Comparison of ENCODE assay signal across 9 cellular contexts in genomic region chr11:77776455-77776854, GRCh38. TPM values are rescaled to one million over a fixed set of nuclear protein-coding genes. Genes with fewer than 3 reads are reported as not detected.
DNase-seq lines count a peak whose midpoint lies in the region; TF ChIP-seq lines count a peak whose summit lies in the region.
"Had no signal": no experiment of that assay in that cellular context is flagged by ENCODE, and none has a peak within 500 bp of the region (broad histone marks: within the 10 kb centered on the region; RNA-seq: fewer than 3 reads in every experiment).

No MANE protein-coding gene starts in this region.

- TF ChIP-seq POLR2A in uterus (IDR thresholded peaks at IDR 0.05) = no peak

- peak; percentile 33 to 46 for DNase-seq in AML-193 (lab: John Stamatoyannopoulos, UW)
- DNase-seq in GM13977 (ENCODE audit: low spot score) = no peak
- DNase-seq in OCI-M1 (lab: John Stamatoyannopoulos, UW) = peak; percentile 88
- peak; percentile 18 for DNase-seq in fibroblast of the aortic adventitia (ENCODE audit: low read depth)
- no peak for DNase-seq in uterus
- DNase-seq in cerebellar nuclear complex (lab: John Stamatoyannopoulos, UW) = no peak
- no peak for DNase-seq in inferior parietal cortex (ENCODE audit: extremely low spot score)
- DNase-seq in DMS79 treated with DMSO at 0.1 percent for 48 hours (lab: John Stamatoyannopoulos, UW) = no peak
- DNase-seq: amniotic stem cell had no signal

- H3K4me1 ChIP-seq in uterus = no peaks in the 10 kb centered on the region

- H3K27ac ChIP-seq in uterus = no peak overlapping the region

- peak; percentile 42 for TF ChIP-seq CTCF in GM13977 (IDR thresholded peaks at IDR 0.05; ENCODE audit: extremely low read depth, insufficient read depth, missing control alignments)
- peak; percentile 15 for TF ChIP-seq CTCF in fibroblast of the aortic adventitia (IDR thresholded peaks at IDR 0.05; ENCODE audit: insufficient read depth, low read length)
- TF ChIP-seq CTCF in uterus (IDR thresholded peaks at IDR 0.05) = peak in 1 of 4 experiments; percentile 13

- H3K4me3 ChIP-seq in fibroblast of the aortic adventitia (ENCODE audit: low read depth, low read length) (no peak overlapping the region), uterus (no peak overlapping the region)

- in situ Hi-C loops in GM13977 (cut with MboI; ENCODE audit: low pct_unique_long_range_greater_than_20kb, low sequenced_read_pairs, unreplicated experiment) = no loop called here

- intact Hi-C loops in uterus (cut with DNase I; ENCODE audit: low total_unique reads) = no loop called here

- H3K9me3 ChIP-seq in uterus = no peaks in the 10 kb centered on the region

- no peaks in the 10 kb centered on the region for H3K27me3 ChIP-seq in uterus

- no peaks in the 10 kb centered on the region for H3K36me3 ChIP-seq in uterus

RNA-seq across cellular contexts. Expression of gene RSF1, which starts 44.1 kb away (rescaled TPM):
- total RNA-seq in fibroblast of the aortic adventitia (ENCODE audit: low replicate concordance) (44.5 and 293 TPM in 2 replicates), uterus (100 to 1,000 TPM in 1 of 4 donors, 10 to 100 TPM in 3; 26.5 to 121 (median 82.3) TPM)

RNA-seq across cellular contexts. Expression of gene AAMDC, which starts 44.5 kb away (rescaled TPM):
- total RNA-seq in fibroblast of the aortic adventitia (ENCODE audit: low replicate concordance) (28.8 and 51.8 TPM in 2 replicates), uterus (10 to 100 TPM; 10.9 to 31.5 (median 28.1) TPM)

Comparison
In these comparisons a context has a peak if more than half of its experiments do, and no peak if none do; other contexts are left out.
1. DNase-seq: peak in AML-193 (2 of 2), OCI-M1 (single experiment) and fibroblast of the aortic adventitia (single experiment); none in GM13977 (single experiment), uterus (0 of 2), cerebellar nuclear complex (0 of 2), inferior parietal cortex (single experiment) and DMS79 treated with DMSO at 0.1 percent for 48 hours (single experiment).